Comparison of ENCODE assay signal across 1 cellular context in the genomic region with DNA sequence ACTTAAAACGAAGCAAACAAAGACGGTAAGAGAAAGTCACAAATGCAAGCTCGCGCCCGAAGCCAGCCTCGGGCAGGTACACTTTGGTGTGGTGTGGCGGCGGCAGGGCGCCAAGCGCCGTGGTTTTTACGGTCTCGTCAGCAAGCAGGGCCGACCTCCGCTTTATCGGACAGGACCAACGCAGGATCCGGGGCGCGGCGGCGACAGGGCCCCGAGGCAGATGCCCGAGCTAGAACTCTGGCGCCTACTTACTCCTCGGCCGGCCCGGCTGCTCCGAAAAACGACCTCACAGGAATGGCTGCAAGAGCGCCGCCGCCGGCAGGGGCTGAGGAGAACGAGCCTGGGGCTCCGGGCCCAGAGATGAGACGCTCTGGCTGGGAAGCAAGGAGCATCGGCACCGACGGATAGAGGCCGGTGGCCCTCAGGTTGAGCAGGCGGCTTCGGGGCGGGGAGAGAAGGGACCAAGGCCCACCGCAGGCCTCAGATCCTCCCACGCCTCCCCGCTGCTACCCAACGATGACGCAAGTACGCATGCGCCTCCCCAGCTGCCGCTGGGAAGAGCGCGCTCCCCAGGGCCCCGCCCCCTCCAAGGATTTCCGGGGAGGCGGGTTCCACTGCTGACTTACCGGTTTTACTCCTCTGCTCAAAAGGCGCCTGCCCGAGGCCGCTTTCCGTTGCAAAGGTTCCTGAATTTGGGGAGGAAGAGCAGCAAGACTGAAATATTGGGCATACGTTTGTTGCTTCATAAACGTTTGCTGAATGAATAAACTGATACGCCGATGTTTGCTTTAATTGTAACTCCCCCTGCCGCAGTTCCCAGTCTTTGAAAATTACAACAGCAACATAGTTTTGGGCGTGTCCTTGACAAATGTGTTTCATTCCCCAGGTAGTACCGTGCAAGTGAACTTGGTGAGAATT.
TF ChIP-seq lines count a peak whose summit lies in the region.

No MANE protein-coding gene starts in this region.

TF ChIP-seq in H1, 55 proteins besides CTCF, POLR2A, EP300 and RAD21 (continues in another document):
- TF ChIP-seq CEBPB (IDR thresholded peaks at IDR 0.05; ENCODE audit: low read depth, low read length) = peak; percentile 71
- peak; percentile 85 for TF ChIP-seq PHF8 (conservative IDR thresholded peaks at IDR 0.05; ENCODE audit: low read depth, low read length)
- no peak for TF ChIP-seq SP2 (IDR thresholded peaks at IDR 0.05; ENCODE audit: low read length)
- TF ChIP-seq CREB1 (IDR thresholded peaks at IDR 0.05) = peak; percentile 91
- no peak for TF ChIP-seq HDAC2 (IDR thresholded peaks at IDR 0.05; ENCODE audit: borderline replicate concordance in 1 of 2, low read depth in 2 of 2, low read length in 2 of 2)
- TF ChIP-seq KDM5A (IDR thresholded peaks at IDR 0.05; ENCODE audit: low read length) = no peak
- TF ChIP-seq HDAC6 (IDR thresholded peaks at IDR 0.05; ENCODE audit: low read depth, low read length) = no peak
- peak; percentile 99 for TF ChIP-seq ASH2L (IDR thresholded peaks at IDR 0.05; ENCODE audit: low read length)
- TF ChIP-seq CTBP2 (IDR thresholded peaks at IDR 0.05; ENCODE audit: borderline replicate concordance, insufficient read depth, insufficient read length, low read length) = no peak
- peak in 1 of 2 experiments; percentile 72; a peak in 1 of 4 replicates for TF ChIP-seq SIN3A (conservative IDR thresholded peaks at IDR 0.05 in 1 of 2, IDR thresholded peaks at IDR 0.05 in 1 of 2; ENCODE audit: low read depth in 1 of 2, low read length in 2 of 2)
- TF ChIP-seq, protein P1, sequence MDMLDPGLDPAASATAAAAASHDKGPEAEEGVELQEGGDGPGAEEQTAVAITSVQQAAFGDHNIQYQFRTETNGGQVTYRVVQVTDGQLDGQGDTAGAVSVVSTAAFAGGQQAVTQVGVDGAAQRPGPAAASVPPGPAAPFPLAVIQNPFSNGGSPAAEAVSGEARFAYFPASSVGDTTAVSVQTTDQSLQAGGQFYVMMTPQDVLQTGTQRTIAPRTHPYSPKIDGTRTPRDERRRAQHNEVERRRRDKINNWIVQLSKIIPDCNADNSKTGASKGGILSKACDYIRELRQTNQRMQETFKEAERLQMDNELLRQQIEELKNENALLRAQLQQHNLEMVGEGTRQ (IDR thresholded peaks at IDR 0.05; ENCODE audit: low read length) = no peak
- no peak; the same call in 1 of the 2 replicates for TF ChIP-seq JUND (IDR thresholded peaks at IDR 0.05; ENCODE audit: low read length)
- TF ChIP-seq POLR2AphosphoS5 (IDR thresholded peaks at IDR 0.05; ENCODE audit: low read depth, low read length) = peak; percentile 91
- no peak for TF ChIP-seq MAFK (IDR thresholded peaks at IDR 0.05; ENCODE audit: low read depth, low read length)
- peak; percentile 95; the same call in 1 of the 2 replicates for TF ChIP-seq EGR1 (IDR thresholded peaks at IDR 0.05; ENCODE audit: borderline replicate concordance, low read depth, low read length)
- TF ChIP-seq POU5F1 (IDR thresholded peaks at IDR 0.05; ENCODE audit: low read depth, low read length) = no peak
- TF ChIP-seq BRCA1 (IDR thresholded peaks at IDR 0.05; ENCODE audit: low read depth, low read length) = no peak
- TF ChIP-seq ZNF274 (IDR thresholded peaks at IDR 0.05; ENCODE audit: borderline replicate concordance, extremely low read depth, low read length) = no peak
- 0 out of 2 replicates have a peak, but pooled peaks have one; percentile 14 for TF ChIP-seq YY1 (IDR thresholded peaks at IDR 0.05; ENCODE audit: low read depth, low read length)
- TF ChIP-seq SAP30 (IDR thresholded peaks at IDR 0.05; ENCODE audit: insufficient read depth, insufficient replicate concordance, low read length) = no peak
- TF ChIP-seq RNF2 (IDR thresholded peaks at IDR 0.05; ENCODE audit: borderline replicate concordance, low read depth, low read length, missing control alignments, poor library complexity, severe bottlenecking) = no peak
- no peak for TF ChIP-seq RXRA (IDR thresholded peaks at IDR 0.05; ENCODE audit: insufficient read depth, low read depth, low read length)
- TF ChIP-seq, protein P2, sequence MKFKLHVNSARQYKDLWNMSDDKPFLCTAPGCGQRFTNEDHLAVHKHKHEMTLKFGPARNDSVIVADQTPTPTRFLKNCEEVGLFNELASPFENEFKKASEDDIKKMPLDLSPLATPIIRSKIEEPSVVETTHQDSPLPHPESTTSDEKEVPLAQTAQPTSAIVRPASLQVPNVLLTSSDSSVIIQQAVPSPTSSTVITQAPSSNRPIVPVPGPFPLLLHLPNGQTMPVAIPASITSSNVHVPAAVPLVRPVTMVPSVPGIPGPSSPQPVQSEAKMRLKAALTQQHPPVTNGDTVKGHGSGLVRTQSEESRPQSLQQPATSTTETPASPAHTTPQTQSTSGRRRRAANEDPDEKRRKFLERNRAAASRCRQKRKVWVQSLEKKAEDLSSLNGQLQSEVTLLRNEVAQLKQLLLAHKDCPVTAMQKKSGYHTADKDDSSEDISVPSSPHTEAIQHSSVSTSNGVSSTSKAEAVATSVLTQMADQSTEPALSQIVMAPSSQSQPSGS (IDR thresholded peaks at IDR 0.05; ENCODE audit: low read length) = peak; percentile 18; the same call in 1 of the 2 replicates
- TF ChIP-seq JUN (IDR thresholded peaks at IDR 0.05; ENCODE audit: low read depth, low read length) = no peak
- no peak for TF ChIP-seq BCL11A (IDR thresholded peaks at IDR 0.05; ENCODE audit: low read depth in 2 of 2, low read length in 2 of 2)
- TF ChIP-seq FOSL1 (IDR thresholded peaks at IDR 0.05; ENCODE audit: insufficient read depth, low read depth, low read length) = no peak
- TF ChIP-seq TAF1 (IDR thresholded peaks at IDR 0.05; ENCODE audit: low read depth, low read length) = peak; percentile 78; the same call in 1 of the 2 replicates
- TF ChIP-seq, protein P3, sequence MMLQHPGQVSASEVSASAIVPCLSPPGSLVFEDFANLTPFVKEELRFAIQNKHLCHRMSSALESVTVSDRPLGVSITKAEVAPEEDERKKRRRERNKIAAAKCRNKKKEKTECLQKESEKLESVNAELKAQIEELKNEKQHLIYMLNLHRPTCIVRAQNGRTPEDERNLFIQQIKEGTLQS (IDR thresholded peaks at IDR 0.05; ENCODE audit: insufficient read depth, low read depth, low read length) = peak; percentile 66; the same call in 1 of the 2 replicates
- TF ChIP-seq SP1 (IDR thresholded peaks at IDR 0.05; ENCODE audit: low read depth, low read length) = 0 out of 2 replicates have a peak, but pooled peaks have one; percentile 56
- no peak for TF ChIP-seq SP4 (IDR thresholded peaks at IDR 0.05; ENCODE audit: low read length)
- TF ChIP-seq NRF1 (IDR thresholded peaks at IDR 0.05; ENCODE audit: low read depth, low read length) = peak; percentile 44
- TF ChIP-seq, protein P4, sequence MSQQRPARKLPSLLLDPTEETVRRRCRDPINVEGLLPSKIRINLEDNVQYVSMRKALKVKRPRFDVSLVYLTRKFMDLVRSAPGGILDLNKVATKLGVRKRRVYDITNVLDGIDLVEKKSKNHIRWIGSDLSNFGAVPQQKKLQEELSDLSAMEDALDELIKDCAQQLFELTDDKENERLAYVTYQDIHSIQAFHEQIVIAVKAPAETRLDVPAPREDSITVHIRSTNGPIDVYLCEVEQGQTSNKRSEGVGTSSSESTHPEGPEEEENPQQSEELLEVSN (IDR thresholded peaks at IDR 0.05) = peak; percentile 35; the same call in 1 of the 2 replicates
- no peak for TF ChIP-seq GTF2F1 (IDR thresholded peaks at IDR 0.05; ENCODE audit: borderline replicate concordance, low read depth, low read length)
- TF ChIP-seq BACH1 (IDR thresholded peaks at IDR 0.05; ENCODE audit: low read length) = no peak
- no peak for TF ChIP-seq TCF12 (IDR thresholded peaks at IDR 0.05; ENCODE audit: low read depth, low read length)
- TF ChIP-seq RBBP5 (IDR thresholded peaks at IDR 0.05; ENCODE audit: borderline replicate concordance, low read depth, low read length) = peak; percentile 93
- no peak for TF ChIP-seq NANOG (IDR thresholded peaks at IDR 0.05; ENCODE audit: insufficient read depth, low read depth, low read length, poor library complexity, severe bottlenecking)
- TF ChIP-seq CHD1 (IDR thresholded peaks at IDR 0.05; ENCODE audit: low read depth, low read length) = no peak
- TF ChIP-seq TBP (IDR thresholded peaks at IDR 0.05; ENCODE audit: low read depth, low read length) = peak; percentile 74
- 0 out of 2 replicates have a peak, but pooled peaks have one; percentile 6 for TF ChIP-seq SRF (IDR thresholded peaks at IDR 0.05; ENCODE audit: low read depth, low read length)
- TF ChIP-seq GABPA (IDR thresholded peaks at IDR 0.05; ENCODE audit: borderline replicate concordance, insufficient read depth, low read length) = no peak
- TF ChIP-seq SIX5 (IDR thresholded peaks at IDR 0.05; ENCODE audit: low read depth, low read length) = no peak
- TF ChIP-seq RFX5 (IDR thresholded peaks at IDR 0.05; ENCODE audit: borderline replicate concordance, low read depth, low read length) = no peak
- no peak for TF ChIP-seq TAF7 (optimal IDR thresholded peaks at IDR 0.05; ENCODE audit: borderline replicate concordance, low read depth, low read length)
- no peak for TF ChIP-seq CBX5 (IDR thresholded peaks at IDR 0.05; ENCODE audit: low read depth, low read length)
- TF ChIP-seq EZH2 (IDR thresholded peaks at IDR 0.05; ENCODE audit: low read depth, low read length, severe bottlenecking) = no peak
- no peak for TF ChIP-seq CBX8 (IDR thresholded peaks at IDR 0.05; ENCODE audit: borderline replicate concordance, low read depth, low read length)
- TF ChIP-seq, protein P5, sequence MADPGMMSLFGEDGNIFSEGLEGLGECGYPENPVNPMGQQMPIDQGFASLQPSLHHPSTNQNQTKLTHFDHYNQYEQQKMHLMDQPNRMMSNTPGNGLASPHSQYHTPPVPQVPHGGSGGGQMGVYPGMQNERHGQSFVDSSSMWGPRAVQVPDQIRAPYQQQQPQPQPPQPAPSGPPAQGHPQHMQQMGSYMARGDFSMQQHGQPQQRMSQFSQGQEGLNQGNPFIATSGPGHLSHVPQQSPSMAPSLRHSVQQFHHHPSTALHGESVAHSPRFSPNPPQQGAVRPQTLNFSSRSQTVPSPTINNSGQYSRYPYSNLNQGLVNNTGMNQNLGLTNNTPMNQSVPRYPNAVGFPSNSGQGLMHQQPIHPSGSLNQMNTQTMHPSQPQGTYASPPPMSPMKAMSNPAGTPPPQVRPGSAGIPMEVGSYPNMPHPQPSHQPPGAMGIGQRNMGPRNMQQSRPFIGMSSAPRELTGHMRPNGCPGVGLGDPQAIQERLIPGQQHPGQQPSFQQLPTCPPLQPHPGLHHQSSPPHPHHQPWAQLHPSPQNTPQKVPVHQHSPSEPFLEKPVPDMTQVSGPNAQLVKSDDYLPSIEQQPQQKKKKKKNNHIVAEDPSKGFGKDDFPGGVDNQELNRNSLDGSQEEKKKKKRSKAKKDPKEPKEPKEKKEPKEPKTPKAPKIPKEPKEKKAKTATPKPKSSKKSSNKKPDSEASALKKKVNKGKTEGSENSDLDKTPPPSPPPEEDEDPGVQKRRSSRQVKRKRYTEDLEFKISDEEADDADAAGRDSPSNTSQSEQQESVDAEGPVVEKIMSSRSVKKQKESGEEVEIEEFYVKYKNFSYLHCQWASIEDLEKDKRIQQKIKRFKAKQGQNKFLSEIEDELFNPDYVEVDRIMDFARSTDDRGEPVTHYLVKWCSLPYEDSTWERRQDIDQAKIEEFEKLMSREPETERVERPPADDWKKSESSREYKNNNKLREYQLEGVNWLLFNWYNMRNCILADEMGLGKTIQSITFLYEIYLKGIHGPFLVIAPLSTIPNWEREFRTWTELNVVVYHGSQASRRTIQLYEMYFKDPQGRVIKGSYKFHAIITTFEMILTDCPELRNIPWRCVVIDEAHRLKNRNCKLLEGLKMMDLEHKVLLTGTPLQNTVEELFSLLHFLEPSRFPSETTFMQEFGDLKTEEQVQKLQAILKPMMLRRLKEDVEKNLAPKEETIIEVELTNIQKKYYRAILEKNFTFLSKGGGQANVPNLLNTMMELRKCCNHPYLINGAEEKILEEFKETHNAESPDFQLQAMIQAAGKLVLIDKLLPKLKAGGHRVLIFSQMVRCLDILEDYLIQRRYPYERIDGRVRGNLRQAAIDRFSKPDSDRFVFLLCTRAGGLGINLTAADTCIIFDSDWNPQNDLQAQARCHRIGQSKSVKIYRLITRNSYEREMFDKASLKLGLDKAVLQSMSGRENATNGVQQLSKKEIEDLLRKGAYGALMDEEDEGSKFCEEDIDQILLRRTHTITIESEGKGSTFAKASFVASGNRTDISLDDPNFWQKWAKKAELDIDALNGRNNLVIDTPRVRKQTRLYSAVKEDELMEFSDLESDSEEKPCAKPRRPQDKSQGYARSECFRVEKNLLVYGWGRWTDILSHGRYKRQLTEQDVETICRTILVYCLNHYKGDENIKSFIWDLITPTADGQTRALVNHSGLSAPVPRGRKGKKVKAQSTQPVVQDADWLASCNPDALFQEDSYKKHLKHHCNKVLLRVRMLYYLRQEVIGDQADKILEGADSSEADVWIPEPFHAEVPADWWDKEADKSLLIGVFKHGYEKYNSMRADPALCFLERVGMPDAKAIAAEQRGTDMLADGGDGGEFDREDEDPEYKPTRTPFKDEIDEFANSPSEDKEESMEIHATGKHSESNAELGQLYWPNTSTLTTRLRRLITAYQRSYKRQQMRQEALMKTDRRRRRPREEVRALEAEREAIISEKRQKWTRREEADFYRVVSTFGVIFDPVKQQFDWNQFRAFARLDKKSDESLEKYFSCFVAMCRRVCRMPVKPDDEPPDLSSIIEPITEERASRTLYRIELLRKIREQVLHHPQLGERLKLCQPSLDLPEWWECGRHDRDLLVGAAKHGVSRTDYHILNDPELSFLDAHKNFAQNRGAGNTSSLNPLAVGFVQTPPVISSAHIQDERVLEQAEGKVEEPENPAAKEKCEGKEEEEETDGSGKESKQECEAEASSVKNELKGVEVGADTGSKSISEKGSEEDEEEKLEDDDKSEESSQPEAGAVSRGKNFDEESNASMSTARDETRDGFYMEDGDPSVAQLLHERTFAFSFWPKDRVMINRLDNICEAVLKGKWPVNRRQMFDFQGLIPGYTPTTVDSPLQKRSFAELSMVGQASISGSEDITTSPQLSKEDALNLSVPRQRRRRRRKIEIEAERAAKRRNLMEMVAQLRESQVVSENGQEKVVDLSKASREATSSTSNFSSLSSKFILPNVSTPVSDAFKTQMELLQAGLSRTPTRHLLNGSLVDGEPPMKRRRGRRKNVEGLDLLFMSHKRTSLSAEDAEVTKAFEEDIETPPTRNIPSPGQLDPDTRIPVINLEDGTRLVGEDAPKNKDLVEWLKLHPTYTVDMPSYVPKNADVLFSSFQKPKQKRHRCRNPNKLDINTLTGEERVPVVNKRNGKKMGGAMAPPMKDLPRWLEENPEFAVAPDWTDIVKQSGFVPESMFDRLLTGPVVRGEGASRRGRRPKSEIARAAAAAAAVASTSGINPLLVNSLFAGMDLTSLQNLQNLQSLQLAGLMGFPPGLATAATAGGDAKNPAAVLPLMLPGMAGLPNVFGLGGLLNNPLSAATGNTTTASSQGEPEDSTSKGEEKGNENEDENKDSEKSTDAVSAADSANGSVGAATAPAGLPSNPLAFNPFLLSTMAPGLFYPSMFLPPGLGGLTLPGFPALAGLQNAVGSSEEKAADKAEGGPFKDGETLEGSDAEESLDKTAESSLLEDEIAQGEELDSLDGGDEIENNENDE (IDR thresholded peaks at IDR 0.05; ENCODE audit: insufficient replicate concordance, low read length) = no peak
- peak; percentile 48 for TF ChIP-seq KDM4A (IDR thresholded peaks at IDR 0.05; ENCODE audit: low read depth, low read length, severe bottlenecking)
- TF ChIP-seq CHD2 (IDR thresholded peaks at IDR 0.05; ENCODE audit: low read length) = no peak
- TF ChIP-seq KDM1A (IDR thresholded peaks at IDR 0.05; ENCODE audit: borderline replicate concordance, low read length) = no peak
- no peak for TF ChIP-seq SIRT6 (IDR thresholded peaks at IDR 0.05; ENCODE audit: low read length)
- no peak for TF ChIP-seq SUZ12 (IDR thresholded peaks at IDR 0.05; ENCODE audit: low read length)
- TF ChIP-seq, protein P6, sequence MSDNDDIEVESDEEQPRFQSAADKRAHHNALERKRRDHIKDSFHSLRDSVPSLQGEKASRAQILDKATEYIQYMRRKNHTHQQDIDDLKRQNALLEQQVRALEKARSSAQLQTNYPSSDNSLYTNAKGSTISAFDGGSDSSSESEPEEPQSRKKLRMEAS (IDR thresholded peaks at IDR 0.05) = peak; percentile 52
